ENCODE assay signal across 1 cellular context in the genomic region with DNA sequence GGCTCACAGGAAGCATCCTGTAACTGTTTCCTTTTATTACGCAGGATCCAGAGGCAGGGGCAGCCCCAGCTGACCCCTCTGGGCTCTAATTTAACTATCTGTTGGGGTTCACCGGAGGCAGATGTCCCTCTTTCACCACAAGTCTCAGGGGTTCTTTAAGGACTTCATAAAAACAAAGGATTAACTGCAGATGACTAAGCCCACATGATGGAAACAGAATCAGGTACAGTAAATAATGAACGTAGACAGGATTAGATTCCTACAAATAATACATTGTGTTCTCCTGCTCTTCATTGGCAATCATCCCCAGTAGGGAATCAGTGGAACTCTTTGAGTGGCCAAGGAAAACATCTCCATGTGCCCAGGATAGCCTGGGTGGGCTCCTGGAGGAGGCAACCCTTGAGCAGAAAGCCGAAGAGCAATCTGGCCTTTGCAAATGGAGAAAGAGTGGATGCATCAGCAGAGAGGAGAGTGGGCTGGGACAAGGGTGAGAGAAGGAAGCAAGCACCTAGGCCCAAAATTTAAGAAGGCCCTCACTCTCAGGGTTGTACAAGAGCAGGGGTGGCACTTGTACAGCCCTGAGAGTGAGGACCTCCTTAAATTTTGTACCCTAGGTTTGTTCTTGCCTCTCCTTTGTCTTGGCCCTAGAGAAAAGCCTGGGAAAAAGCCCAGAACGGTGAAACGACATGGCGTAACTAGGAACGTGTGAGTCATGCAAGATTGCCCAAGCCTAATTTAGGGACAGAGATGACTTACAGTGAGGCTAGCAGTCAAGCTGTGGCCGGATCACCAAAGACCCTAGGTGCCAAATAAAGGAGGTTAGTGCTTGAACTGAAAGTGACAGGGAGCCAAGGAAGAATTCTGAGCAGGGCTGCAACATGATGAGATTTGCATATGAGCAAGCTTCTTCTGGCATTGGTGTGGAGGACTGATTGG.
TF ChIP-seq lines count a peak whose summit lies in the region.

No MANE protein-coding gene starts in this region.

TF ChIP-seq in HepG2, 621 proteins besides CTCF, POLR2A, EP300 and RAD21 (continued from another document):
- TF ChIP-seq, protein P1, sequence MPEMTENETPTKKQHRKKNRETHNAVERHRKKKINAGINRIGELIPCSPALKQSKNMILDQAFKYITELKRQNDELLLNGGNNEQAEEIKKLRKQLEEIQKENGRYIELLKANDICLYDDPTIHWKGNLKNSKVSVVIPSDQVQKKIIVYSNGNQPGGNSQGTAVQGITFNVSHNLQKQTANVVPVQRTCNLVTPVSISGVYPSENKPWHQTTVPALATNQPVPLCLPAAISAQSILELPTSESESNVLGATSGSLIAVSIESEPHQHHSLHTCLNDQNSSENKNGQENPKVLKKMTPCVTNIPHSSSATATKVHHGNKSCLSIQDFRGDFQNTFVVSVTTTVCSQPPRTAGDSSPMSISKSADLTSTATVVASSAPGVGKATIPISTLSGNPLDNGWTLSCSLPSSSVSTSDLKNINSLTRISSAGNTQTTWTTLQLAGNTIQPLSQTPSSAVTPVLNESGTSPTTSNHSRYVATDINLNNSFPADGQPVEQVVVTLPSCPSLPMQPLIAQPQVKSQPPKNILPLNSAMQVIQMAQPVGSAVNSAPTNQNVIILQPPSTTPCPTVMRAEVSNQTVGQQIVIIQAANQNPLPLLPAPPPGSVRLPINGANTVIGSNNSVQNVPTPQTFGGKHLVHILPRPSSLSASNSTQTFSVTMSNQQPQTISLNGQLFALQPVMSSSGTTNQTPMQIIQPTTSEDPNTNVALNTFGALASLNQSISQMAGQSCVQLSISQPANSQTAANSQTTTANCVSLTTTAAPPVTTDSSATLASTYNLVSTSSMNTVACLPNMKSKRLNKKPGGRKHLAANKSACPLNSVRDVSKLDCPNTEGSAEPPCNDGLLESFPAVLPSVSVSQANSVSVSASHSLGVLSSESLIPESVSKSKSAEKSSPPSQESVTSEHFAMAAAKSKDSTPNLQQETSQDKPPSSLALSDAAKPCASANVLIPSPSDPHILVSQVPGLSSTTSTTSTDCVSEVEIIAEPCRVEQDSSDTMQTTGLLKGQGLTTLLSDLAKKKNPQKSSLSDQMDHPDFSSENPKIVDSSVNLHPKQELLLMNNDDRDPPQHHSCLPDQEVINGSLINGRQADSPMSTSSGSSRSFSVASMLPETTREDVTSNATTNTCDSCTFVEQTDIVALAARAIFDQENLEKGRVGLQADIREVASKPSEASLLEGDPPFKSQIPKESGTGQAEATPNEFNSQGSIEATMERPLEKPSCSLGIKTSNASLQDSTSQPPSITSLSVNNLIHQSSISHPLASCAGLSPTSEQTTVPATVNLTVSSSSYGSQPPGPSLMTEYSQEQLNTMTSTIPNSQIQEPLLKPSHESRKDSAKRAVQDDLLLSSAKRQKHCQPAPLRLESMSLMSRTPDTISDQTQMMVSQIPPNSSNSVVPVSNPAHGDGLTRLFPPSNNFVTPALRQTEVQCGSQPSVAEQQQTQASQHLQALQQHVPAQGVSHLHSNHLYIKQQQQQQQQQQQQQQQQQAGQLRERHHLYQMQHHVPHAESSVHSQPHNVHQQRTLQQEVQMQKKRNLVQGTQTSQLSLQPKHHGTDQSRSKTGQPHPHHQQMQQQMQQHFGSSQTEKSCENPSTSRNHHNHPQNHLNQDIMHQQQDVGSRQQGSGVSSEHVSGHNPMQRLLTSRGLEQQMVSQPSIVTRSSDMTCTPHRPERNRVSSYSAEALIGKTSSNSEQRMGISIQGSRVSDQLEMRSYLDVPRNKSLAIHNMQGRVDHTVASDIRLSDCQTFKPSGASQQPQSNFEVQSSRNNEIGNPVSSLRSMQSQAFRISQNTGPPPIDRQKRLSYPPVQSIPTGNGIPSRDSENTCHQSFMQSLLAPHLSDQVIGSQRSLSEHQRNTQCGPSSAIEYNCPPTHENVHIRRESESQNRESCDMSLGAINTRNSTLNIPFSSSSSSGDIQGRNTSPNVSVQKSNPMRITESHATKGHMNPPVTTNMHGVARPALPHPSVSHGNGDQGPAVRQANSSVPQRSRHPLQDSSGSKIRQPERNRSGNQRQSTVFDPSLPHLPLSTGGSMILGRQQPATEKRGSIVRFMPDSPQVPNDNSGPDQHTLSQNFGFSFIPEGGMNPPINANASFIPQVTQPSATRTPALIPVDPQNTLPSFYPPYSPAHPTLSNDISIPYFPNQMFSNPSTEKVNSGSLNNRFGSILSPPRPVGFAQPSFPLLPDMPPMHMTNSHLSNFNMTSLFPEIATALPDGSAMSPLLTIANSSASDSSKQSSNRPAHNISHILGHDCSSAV (CRISPR knock-in tag; IDR thresholded peaks at IDR 0.05; ENCODE audit: borderline replicate concordance): no peak
